In the genomic region with DNA sequence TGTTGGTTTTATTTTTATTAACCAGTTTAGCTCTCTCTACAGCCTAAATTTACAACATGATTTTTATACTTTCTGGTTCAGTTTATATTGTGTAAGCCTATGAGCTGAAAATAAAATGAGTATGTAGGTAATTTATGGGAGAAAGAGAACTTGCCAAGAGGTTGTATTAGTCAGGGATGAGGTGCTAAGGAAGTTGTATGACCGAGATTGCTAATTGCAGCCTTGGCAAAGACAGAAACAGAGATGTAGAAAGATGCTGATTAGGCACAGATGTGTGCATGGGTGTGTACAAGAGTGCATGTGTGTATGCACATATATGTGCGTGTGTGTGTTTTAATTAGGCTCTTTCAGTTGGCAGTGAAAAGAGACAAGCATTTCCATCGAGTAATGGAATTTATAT, we compare ENCODE assay signal across 9 cellular contexts.
"Had no signal": no experiment of that assay in that cellular context is flagged by ENCODE, and none has a peak within 500 bp of the region (broad histone marks: within the 10 kb centered on the region; RNA-seq: fewer than 3 reads in every experiment).

No MANE protein-coding gene starts in this region.

- H3K9me3 ChIP-seq: HAP-1 had no signal

- H3K4me1 ChIP-seq: HAP-1 had no signal

- H3K36me3 ChIP-seq: HAP-1 had no signal

- ATAC-seq: HCT116, HepG2 had no signal

- DNase-seq: GOT3, H7, HFFc6, KBM-7 had no signal

- H3K4me2 ChIP-seq: KMS-11 had no signal

- H3K27ac ChIP-seq: HL-60, KMS-11 had no signal

- H3K4me3 ChIP-seq: HAP-1 had no signal
